In the genomic region with DNA sequence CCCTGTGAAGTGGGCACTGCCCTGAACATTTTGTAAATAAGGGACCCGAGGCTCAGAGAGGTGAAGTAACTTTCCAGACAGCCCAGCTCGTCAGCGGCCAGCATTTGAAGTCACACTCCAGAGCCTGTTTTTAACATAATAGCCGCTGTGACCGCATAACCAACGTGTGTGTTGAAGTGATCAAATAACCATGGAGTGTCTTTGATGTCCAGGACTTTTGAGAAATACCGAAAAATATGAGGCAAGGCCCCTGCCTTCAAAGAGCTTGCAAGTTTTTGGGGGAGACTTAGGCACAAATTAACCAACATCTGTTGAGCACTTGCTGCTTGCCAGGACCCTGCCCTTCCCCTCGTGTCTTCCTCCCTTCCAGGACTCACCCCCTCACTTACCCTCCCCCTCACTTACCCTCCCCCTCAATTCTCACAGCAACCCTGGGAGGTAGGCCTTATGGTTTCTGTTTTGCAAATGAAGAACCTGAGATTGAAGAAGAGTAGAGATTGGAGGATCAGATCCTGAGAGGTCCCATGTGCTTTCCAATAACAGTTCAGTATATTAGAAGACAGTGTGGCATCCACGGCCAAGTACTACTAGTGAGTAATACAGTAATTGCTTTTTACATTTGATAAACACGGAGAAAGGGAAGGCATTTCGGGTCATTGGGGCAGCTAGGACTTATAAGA, we compare ENCODE assay signal across 8 cellular contexts. TPM values are rescaled to one million over a fixed set of nuclear protein-coding genes. Genes with fewer than 3 reads are reported as not detected.
A peak's percentile ranks its signal among the peaks of the same experiment; 100 is the strongest.
DNase-seq lines count a peak whose midpoint lies in the region; ATAC-seq lines count a peak whose summit lies in the region.

No MANE protein-coding gene starts in this region.

- POLR2A ChIA-PET in activated CD4-positive, alpha-beta memory T cell treated with anti-CD3 and anti-CD28 coated beads for 36 hours (lab: Charles Lee) = interaction anchor here (1.3 kb wide), 1 partner anchor 115 kb away, joined by 4 read pairs; the partner anchor contains the start of gene LRIG2

- ATAC-seq in GM18508 (IDR thresholded peaks at IDR 0.05; ENCODE audit: insufficient read depth, unreplicated experiment) = peak; percentile 42
- peak; percentile 41 for ATAC-seq in HG03045 (IDR thresholded peaks at IDR 0.05; ENCODE audit: unreplicated experiment)
- ATAC-seq in stimulated activated naive CD8-positive, alpha-beta T cell treated with anti-CD3 and anti-CD28 coated beads, Interleukin-15, amount 100 ng/mL, for 72 hours = peak; percentile 59

- CTCF ChIA-PET in activated CD4-positive, alpha-beta memory T cell treated with anti-CD3 and anti-CD28 coated beads for 36 hours (lab: Charles Lee) = interaction anchor here (2.9 kb wide), 1 partner anchor 116 kb away, joined by 26 read pairs; the partner anchor contains the start of gene LRIG2

- peak; percentile 28 for DNase-seq in NCI-H510A treated with DMSO at 0.1 percent for 48 hours (lab: John Stamatoyannopoulos, UW)
- DNase-seq in activated CD4-positive, alpha-beta memory T cell treated with anti-CD3 and anti-CD28 coated beads for 36 hours = peak; percentile 75
- DNase-seq in epithelial cell of prostate (ENCODE audit: low read depth, low spot score) = no peak
- peak; percentile 42 to 54 for DNase-seq in stimulated activated naive CD8-positive, alpha-beta T cell treated with anti-CD3 and anti-CD28 coated beads, Interleukin-15, amount 100 ng/mL, for 72 hours

- no peaks in the 10 kb centered on the region for H3K9me3 Mint-ChIP-seq in activated CD4-positive, alpha-beta memory T cell treated with anti-CD3 and anti-CD28 coated beads for 36 hours
- no peaks in the 10 kb centered on the region for H3K9me3 Mint-ChIP-seq in stimulated activated naive CD8-positive, alpha-beta T cell treated with anti-CD3 and anti-CD28 coated beads, Interleukin-15, amount 100 ng/mL, for 72 hours

- peak overlapping the region; percentile 98 for H3K4me3 Mint-ChIP-seq in activated CD4-positive, alpha-beta memory T cell treated with anti-CD3 and anti-CD28 coated beads for 36 hours
- peak overlapping the region; percentile 99 for H3K4me3 Mint-ChIP-seq in stimulated activated naive CD8-positive, alpha-beta T cell treated with anti-CD3 and anti-CD28 coated beads, Interleukin-15, amount 100 ng/mL, for 72 hours

- H3K4me3 ChIP-seq in ACC112 (ENCODE audit: low read depth, low read length) = peak overlapping the region; percentile 98
- H3K4me3 ChIP-seq in muscle layer of duodenum (ENCODE audit: low read depth in 1 of 2, low read length in 2 of 2) = peak overlapping the region; percentile 70 to 90

- peaks cover 87% of the 10 kb centered on the region for H3K79me2 ChIP-seq in ACC112 (ENCODE audit: control insufficient read depth, insufficient read depth, low read length, unreplicated experiment)

- no peaks in the 10 kb centered on the region for H3K9me3 ChIP-seq in muscle layer of duodenum (ENCODE audit: control insufficient read depth in 1 of 2, low read length in 2 of 2)

- H3K36me3 ChIP-seq in ACC112 (ENCODE audit: insufficient read depth, low read length) (peaks cover 13% of the 10 kb centered on the region; the same call in 1 of the 2 replicates), muscle layer of duodenum (ENCODE audit: control insufficient read depth in 1 of 2, insufficient read depth in 2 of 2, low read length in 2 of 2) (no peaks in the 10 kb centered on the region)

- H3K27ac Mint-ChIP-seq in activated CD4-positive, alpha-beta memory T cell treated with anti-CD3 and anti-CD28 coated beads for 36 hours = peak overlapping the region; percentile 97
- peak overlapping the region; percentile 99 to 100 for H3K27ac Mint-ChIP-seq in stimulated activated naive CD8-positive, alpha-beta T cell treated with anti-CD3 and anti-CD28 coated beads, Interleukin-15, amount 100 ng/mL, for 72 hours

- H3K4me1 Mint-ChIP-seq in activated CD4-positive, alpha-beta memory T cell treated with anti-CD3 and anti-CD28 coated beads for 36 hours (ENCODE audit: low read depth) = peaks cover 59% of the 10 kb centered on the region
- peaks cover 64% of the 10 kb centered on the region for H3K4me1 Mint-ChIP-seq in stimulated activated naive CD8-positive, alpha-beta T cell treated with anti-CD3 and anti-CD28 coated beads, Interleukin-15, amount 100 ng/mL, for 72 hours

- H3K27me3 Mint-ChIP-seq in activated CD4-positive, alpha-beta memory T cell treated with anti-CD3 and anti-CD28 coated beads for 36 hours = no peaks in the 10 kb centered on the region
- H3K27me3 Mint-ChIP-seq in stimulated activated naive CD8-positive, alpha-beta T cell treated with anti-CD3 and anti-CD28 coated beads, Interleukin-15, amount 100 ng/mL, for 72 hours = no peaks in the 10 kb centered on the region

- H2AFZ ChIP-seq in ACC112 (ENCODE audit: low read length, unreplicated experiment) = no peak overlapping the region

- H3K4me1 ChIP-seq in ACC112 (ENCODE audit: control insufficient read depth, insufficient read depth, low read length, unreplicated experiment) (peaks cover 27% of the 10 kb centered on the region), muscle layer of duodenum (ENCODE audit: control insufficient read depth in 1 of 2, insufficient read depth in 2 of 2, low read length in 2 of 2) (peaks cover 0 to 12% of the 10 kb centered on the region in 2 donors)

- H3K27ac ChIP-seq in ACC112 (ENCODE audit: low read depth, low read length) = peak overlapping the region; percentile 84
- peak overlapping the region; percentile 76 for H3K27ac ChIP-seq in epithelial cell of prostate
- H3K27ac ChIP-seq in muscle layer of duodenum (ENCODE audit: low read length) = peak overlapping the region; percentile 43

- intact Hi-C loops in activated CD4-positive, alpha-beta memory T cell treated with anti-CD3 and anti-CD28 coated beads for 36 hours (cut with micrococcal nuclease) = loop anchor here (1.0 to 10.0 kb wide), 6 partner anchors 90 to 1992 kb away; partner anchors contain the start of genes CAPZA1, CSDE1, LRIF1 and LRIG2

- H3K27me3 ChIP-seq in ACC112 (ENCODE audit: insufficient read depth, low read length) = no peaks in the 10 kb centered on the region
- no peaks in the 10 kb centered on the region for H3K27me3 ChIP-seq in muscle layer of duodenum (ENCODE audit: low read depth, low read length)

- peaks cover 36% of the 10 kb centered on the region for H3K36me3 Mint-ChIP-seq in activated CD4-positive, alpha-beta memory T cell treated with anti-CD3 and anti-CD28 coated beads for 36 hours

RNA-seq across cellular contexts. Expression of gene SLC16A1, which starts 1.3 kb away (rescaled TPM):
- 10 to 100 TPM; 48.7 to 53.3 TPM for total RNA-seq in activated CD4-positive, alpha-beta memory T cell treated with anti-CD3 and anti-CD28 coated beads for 36 hours
